In genomic region chr2:33467413-33467812, GRCh38 we compare ENCODE assay signal across 22 cellular contexts.
"Had no signal": no experiment of that assay in that cellular context is flagged by ENCODE, and none has a peak within 500 bp of the region (broad histone marks: within the 10 kb centered on the region; RNA-seq: fewer than 3 reads in every experiment).

No MANE protein-coding gene starts in this region.

- H3K4me3 Mint-ChIP-seq: activated naive CD8-positive, alpha-beta T cell treated with anti-CD3 and anti-CD28 coated beads for 36 hours; activated T-cell treated with anti-CD3 and anti-CD28 coated beads, Interleukin-2, amount 50 U/mL, for 4 hours; memory B cell; nephron; stimulated activated naive B cell treated with anti-CD40 and anti-IgM and Interleukin-4, amounts not matched to agents 10 μg/mL and 1 μg/mL and 100 μg/mL, for 72 hours; WTC11 had no signal

- H3K9me3 ChIP-seq: neutrophil, pancreas, testis had no signal

- H3K27me3 ChIP-seq: foreskin keratinocyte, neutrophil, pancreas, testis had no signal

- H3K4me2 ChIP-seq: smooth muscle cell had no signal

- ATAC-seq: activated T-cell treated with anti-CD3 and anti-CD28 coated beads, Interleukin-2, amount 50 U/mL, for 4 hours; foreskin keratinocyte; pancreas; sciatic nerve; stimulated activated naive B cell treated with anti-CD40 and anti-IgM and Interleukin-4, amounts not matched to agents 10 μg/mL and 1 μg/mL and 100 μg/mL, for 72 hours; WTC11 had no signal

- H3K9me3 Mint-ChIP-seq: activated naive CD8-positive, alpha-beta T cell treated with anti-CD3 and anti-CD28 coated beads for 36 hours; activated T-cell treated with anti-CD3 and anti-CD28 coated beads, Interleukin-2, amount 50 U/mL, for 4 hours; memory B cell; stimulated activated naive B cell treated with anti-CD40 and anti-IgM and Interleukin-4, amounts not matched to agents 10 μg/mL and 1 μg/mL and 100 μg/mL, for 72 hours; WTC11 had no signal

- H3K4me1 Mint-ChIP-seq: activated naive CD8-positive, alpha-beta T cell treated with anti-CD3 and anti-CD28 coated beads for 36 hours; memory B cell; stimulated activated naive B cell treated with anti-CD40 and anti-IgM and Interleukin-4, amounts not matched to agents 10 μg/mL and 1 μg/mL and 100 μg/mL, for 72 hours; WTC11 had no signal

- H3K36me3 Mint-ChIP-seq: activated naive CD8-positive, alpha-beta T cell treated with anti-CD3 and anti-CD28 coated beads for 36 hours; stimulated activated naive B cell treated with anti-CD40 and anti-IgM and Interleukin-4, amounts not matched to agents 10 μg/mL and 1 μg/mL and 100 μg/mL, for 72 hours; WTC11 had no signal

- H3K4me3 ChIP-seq: pancreas, smooth muscle cell, testis had no signal

- H3K36me3 ChIP-seq: neutrophil, pancreas had no signal

- H3K27ac Mint-ChIP-seq: activated naive CD8-positive, alpha-beta T cell treated with anti-CD3 and anti-CD28 coated beads for 36 hours; memory B cell; nephron; stimulated activated naive B cell treated with anti-CD40 and anti-IgM and Interleukin-4, amounts not matched to agents 10 μg/mL and 1 μg/mL and 100 μg/mL, for 72 hours; WTC11 had no signal

- DNase-seq: activated CD8-positive, alpha-beta memory T cell treated with anti-CD3 and anti-CD28 coated beads, Interleukin-2, amount 50 U/mL, for 48 hours; activated naive CD4-positive, alpha-beta T cell treated with Interleukin-2 at 50 U/mL for 16 hours; activated naive CD8-positive, alpha-beta T cell treated with anti-CD3 and anti-CD28 coated beads for 36 hours; activated T-cell treated with anti-CD3 and anti-CD28 coated beads, Interleukin-2, amount 50 U/mL, for 4 hours; amniotic stem cell; cortex of kidney; foreskin keratinocyte; hippocampal formation; kidney glomerular epithelial cell; pancreas; stimulated activated CD4-positive, alpha-beta T cell treated with anti-CD3 and anti-CD28 coated beads, Interleukin-15, amount 100 ng/mL, for 24 hours; stimulated activated naive B cell treated with anti-CD40 and anti-IgM and Interleukin-4, amounts not matched to agents 10 μg/mL and 1 μg/mL and 100 μg/mL, for 72 hours; T-helper 1 cell; T-helper 9 cell; testis; trophoblast cell had no signal

- H3K27ac ChIP-seq: foreskin keratinocyte, neutrophil, pancreas, testis had no signal

- H3K4me1 ChIP-seq: foreskin keratinocyte, pancreas, testis had no signal
